1 cellular context compared by ENCODE assay signal in genomic region chr13:80213201-80213600, GRCh38.
TF ChIP-seq lines count a peak whose summit lies in the region.

No MANE protein-coding gene starts in this region.

TF ChIP-seq in IMR-90, 13 proteins besides CTCF, POLR2A, EP300 and RAD21:
- TF ChIP-seq RFX5 (IDR thresholded peaks at IDR 0.05; ENCODE audit: low read depth, low read length) (no peak), CHD1 (IDR thresholded peaks at IDR 0.05; ENCODE audit: low read depth, low read length) (no peak), SMC3 (IDR thresholded peaks at IDR 0.05; ENCODE audit: low read depth, low read length) (no peak), NFE2L2 (IDR thresholded peaks at IDR 0.05; ENCODE audit: low read depth, low read length) (no peak), BHLHE40 (IDR thresholded peaks at IDR 0.05; ENCODE audit: low read depth, low read length) (no peak), MXI1 (IDR thresholded peaks at IDR 0.05; ENCODE audit: borderline replicate concordance, low read depth, low read length) (no peak), FOS (IDR thresholded peaks at IDR 0.05; ENCODE audit: low read depth, low read length) (no peak), ELK1 (IDR thresholded peaks at IDR 0.05; ENCODE audit: borderline replicate concordance, low read depth, low read length) (no peak), CEBPB (IDR thresholded peaks at IDR 0.05; ENCODE audit: low read depth, low read length) (no peak), RCOR1 (IDR thresholded peaks at IDR 0.05; ENCODE audit: insufficient replicate concordance, low read length) (no peak)
